ENCODE assay signal across 26 cellular contexts in the genomic region with DNA sequence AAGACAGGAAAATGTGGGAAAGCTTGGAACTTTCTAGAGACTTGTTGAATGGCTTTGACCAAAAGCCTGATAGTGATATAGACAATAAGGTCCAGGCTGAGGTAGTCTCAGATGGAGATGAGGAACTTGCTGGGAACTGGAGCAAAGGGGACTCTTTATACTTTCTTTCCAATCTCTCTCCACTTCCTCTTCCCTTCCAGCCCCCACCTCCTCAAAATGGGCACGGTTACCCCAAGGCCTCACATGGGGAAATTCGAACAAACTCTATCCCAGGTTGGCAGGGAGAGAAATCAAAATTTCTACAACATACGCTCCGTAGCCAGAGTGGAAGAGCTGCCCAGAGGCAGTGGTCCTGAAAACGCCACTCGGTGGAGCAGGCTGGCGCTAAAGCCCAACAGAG.
"Had no signal": no experiment of that assay in that cellular context is flagged by ENCODE, and none has a peak within 500 bp of the region (broad histone marks: within the 10 kb centered on the region; RNA-seq: fewer than 3 reads in every experiment).

No MANE protein-coding gene starts in this region.

- H3K27ac Mint-ChIP-seq: effector memory CD8-positive, alpha-beta T cell; naive thymus-derived CD8-positive, alpha-beta T cell; nephron progenitor cell had no signal

- H3K4me3 Mint-ChIP-seq: effector memory CD8-positive, alpha-beta T cell; naive thymus-derived CD8-positive, alpha-beta T cell; nephron progenitor cell; stimulated activated effector memory CD8-positive, alpha-beta T cell treated with anti-CD3 and anti-CD28 coated beads, Interleukin-12 subunit alpha, Interleukin-12 subunit beta, amount 100 ng/mL, for 72 hours had no signal

- H3K4me1 Mint-ChIP-seq: nephron progenitor cell had no signal

- DNase-seq: effector memory CD8-positive, alpha-beta T cell; erythroblast; esophagus squamous epithelium; foreskin melanocyte; glutamatergic neuron; heart right ventricle; hippocampal formation; left cardiac atrium; left lung; naive thymus-derived CD8-positive, alpha-beta T cell; nephron progenitor cell; occipital lobe; ovary; posterior cingulate gyrus; psoas muscle; sigmoid colon; stimulated activated CD4-positive, alpha-beta T cell treated with anti-CD3 and anti-CD28 coated beads, Interleukin-2, amount 100 ng/mL, for 24 hours; stimulated activated CD4-positive, alpha-beta T cell treated with anti-CD3 and anti-CD28 coated beads, Interleukin-4, amount 100 ng/mL, for 24 hours; stimulated activated naive CD8-positive, alpha-beta T cell treated with anti-CD3 and anti-CD28 coated beads, Interleukin-15, Interleukin-2, amounts not matched to agents 100 U/mL and 50 U/mL, for 24 hours; substantia nigra; transverse colon; upper lobe of right lung; uterus had no signal

- FAIRE-seq: endometrium, islet of Langerhans had no signal

- H3K27me3 Mint-ChIP-seq: effector memory CD8-positive, alpha-beta T cell; naive thymus-derived CD8-positive, alpha-beta T cell had no signal

- H3K9me3 Mint-ChIP-seq: effector memory CD8-positive, alpha-beta T cell; naive thymus-derived CD8-positive, alpha-beta T cell; nephron progenitor cell; stimulated activated effector memory CD8-positive, alpha-beta T cell treated with anti-CD3 and anti-CD28 coated beads, Interleukin-12 subunit alpha, Interleukin-12 subunit beta, amount 100 ng/mL, for 72 hours had no signal
